Comparison of ENCODE assay signal across 8 cellular contexts in genomic region chr12:71639341-71639760, GRCh38. TPM values are rescaled to one million over a fixed set of nuclear protein-coding genes. Genes with fewer than 3 reads are reported as not detected.
DNase-seq lines count a peak whose midpoint lies in the region; ATAC-seq and TF ChIP-seq lines count a peak whose summit lies in the region.
"Had no signal": no experiment of that assay in that cellular context is flagged by ENCODE, and none has a peak within 500 bp of the region (broad histone marks: within the 10 kb centered on the region; RNA-seq: fewer than 3 reads in every experiment).

No MANE protein-coding gene starts in this region.

- intact Hi-C loops in posterior cingulate gyrus (cut with DNase I) = loop anchor here (5.0 kb wide), 1 partner anchor 222 kb away; no protein-coding TSS in a partner anchor

- peaks cover 5 to 8% (median 6%) of the 10 kb centered on the region in 3 donors for H3K4me1 Mint-ChIP-seq in naive B cell

- H3K4me3 Mint-ChIP-seq in naive B cell = no peak overlapping the region

- H3K36me3 Mint-ChIP-seq in naive B cell = peaks cover 18 to 20% of the 10 kb centered on the region in 2 donors

- H3K27ac Mint-ChIP-seq in naive B cell = peak overlapping the region in 3 of 6 donors; percentile 13 to 80 (median 53)

- DNase-seq in GM12865 (ENCODE audit: low read depth) (peak; percentile 26), naive B cell (no peak), posterior cingulate gyrus (no peak), cerebellar cortex (ENCODE audit: low spot score) (no peak)
- DNase-seq: pancreas had no signal

- no peaks in the 10 kb centered on the region for H3K27me3 Mint-ChIP-seq in naive B cell

- no peak overlapping the region for H3K4me3 ChIP-seq in GM12865 (ENCODE audit: low read depth, low read length)
- H3K4me3 ChIP-seq in WI38 (ENCODE audit: low read depth, low read length) = no peak overlapping the region
- H3K4me3 ChIP-seq: pancreas had no signal

- no peaks in the 10 kb centered on the region for H3K9me3 Mint-ChIP-seq in naive B cell

- TF ChIP-seq CTCF in GM12865 (IDR thresholded peaks at IDR 0.05; ENCODE audit: insufficient read depth, low read depth, low read length, missing control alignments) (peak; percentile 32), WI38 (IDR thresholded peaks at IDR 0.05; ENCODE audit: low read depth, low read length) (0 out of 2 replicates have a peak, but pooled peaks have one; percentile 8)

- ATAC-seq in HG02678 (IDR thresholded peaks at IDR 0.05; ENCODE audit: unreplicated experiment) (peak; percentile 53), naive B cell (ENCODE audit: low read depth in 2 of 2) (peak; percentile 27 to 32), HG03571 (IDR thresholded peaks at IDR 0.05; ENCODE audit: unreplicated experiment) (no peak)

RNA-seq across cellular contexts. Expression of gene ZFC3H1, which starts 24.3 kb away (rescaled TPM):
- polyA plus RNA-seq in naive B cell (ENCODE audit: low read depth in 6 of 6) = 10 to 100 TPM; 22.9 to 46.9 (median 38.3) TPM

RNA-seq across cellular contexts. Expression of gene THAP2, which starts 24.8 kb away (rescaled TPM):
- polyA plus RNA-seq in naive B cell (ENCODE audit: low read depth in 6 of 6) = 10 to 100 TPM in 5 of 6 donors, 1 to 10 TPM in 1; 6.0 to 17.7 (median 12.2) TPM

RNA-seq across cellular contexts. Expression of gene TMEM19, which starts 46.5 kb away (rescaled TPM):
- polyA plus RNA-seq in naive B cell (ENCODE audit: low read depth in 6 of 6) = 100 to 1,000 TPM; 166 to 231 (median 193) TPM
